Comparison of ENCODE assay signal across 1 cellular context in genomic region chr16:19757762-19758595, GRCh38.
TF ChIP-seq lines count a peak whose summit lies in the region.

No MANE protein-coding gene starts in this region.

TF ChIP-seq in HepG2, 621 proteins besides CTCF, POLR2A, EP300 and RAD21 (continued from another document and continues in another):
- no peak for TF ChIP-seq BCLAF1 (IDR thresholded peaks at IDR 0.05)
- no peak for TF ChIP-seq NFE2 (CRISPR knock-in tag; IDR thresholded peaks at IDR 0.05)
- TF ChIP-seq LBX2 (CRISPR knock-in tag; IDR thresholded peaks at IDR 0.05; ENCODE audit: borderline replicate concordance): no peak
- no peak for TF ChIP-seq ZSCAN5A (CRISPR knock-in tag; IDR thresholded peaks at IDR 0.05; ENCODE audit: borderline replicate concordance)
- no peak for TF ChIP-seq KAT2B (IDR thresholded peaks at IDR 0.05; ENCODE audit: borderline replicate concordance, low read depth, low read length)
- TF ChIP-seq NCOA2 (CRISPR knock-in tag; IDR thresholded peaks at IDR 0.05): peak; percentile 68; the same call in 1 of the 2 replicates
- TF ChIP-seq ZNF775 (CRISPR knock-in tag; IDR thresholded peaks at IDR 0.05; ENCODE audit: borderline replicate concordance): peak; percentile 96
- TF ChIP-seq MAF1 (CRISPR knock-in tag; IDR thresholded peaks at IDR 0.05; ENCODE audit: borderline replicate concordance): no peak
- TF ChIP-seq ARNTL (CRISPR knock-in tag; IDR thresholded peaks at IDR 0.05): no peak
- TF ChIP-seq ZNF672 (CRISPR knock-in tag; IDR thresholded peaks at IDR 0.05): no peak
- TF ChIP-seq SALL2 (CRISPR knock-in tag; IDR thresholded peaks at IDR 0.05): no peak
- TF ChIP-seq ZNF609 (CRISPR knock-in tag; IDR thresholded peaks at IDR 0.05; ENCODE audit: borderline replicate concordance): peak; percentile 39; the same call in 1 of the 2 replicates
- no peak for TF ChIP-seq ZC3H13 (CRISPR knock-in tag; IDR thresholded peaks at IDR 0.05)
- TF ChIP-seq ZNF280B (CRISPR knock-in tag; IDR thresholded peaks at IDR 0.05; ENCODE audit: borderline replicate concordance): no peak
- no peak for TF ChIP-seq ZNF776 (CRISPR knock-in tag; IDR thresholded peaks at IDR 0.05)
- 0 out of 2 replicates have a peak, but pooled peaks have one; percentile 19 for TF ChIP-seq TARDBP (CRISPR knock-in tag; IDR thresholded peaks at IDR 0.05)
- TF ChIP-seq ZSCAN20 (CRISPR knock-in tag; IDR thresholded peaks at IDR 0.05; ENCODE audit: borderline replicate concordance): no peak
- no peak for TF ChIP-seq LCORL (IDR thresholded peaks at IDR 0.05)
- 0 out of 2 replicates have a peak, but pooled peaks have one; percentile 25 for TF ChIP-seq LCORL (CRISPR knock-in tag; IDR thresholded peaks at IDR 0.05)
- no peak for TF ChIP-seq ZNF136 (CRISPR knock-in tag; IDR thresholded peaks at IDR 0.05; ENCODE audit: low read depth)
- TF ChIP-seq SKI (IDR thresholded peaks at IDR 0.05; ENCODE audit: partially characterized antibody): no peak
- TF ChIP-seq MXI1 (IDR thresholded peaks at IDR 0.05; ENCODE audit: borderline replicate concordance, low read depth, low read length): no peak
- no peak for TF ChIP-seq ZSCAN31 (CRISPR knock-in tag; IDR thresholded peaks at IDR 0.05; ENCODE audit: low read depth)
- TF ChIP-seq SNAPC5 (CRISPR knock-in tag; IDR thresholded peaks at IDR 0.05; ENCODE audit: borderline replicate concordance): no peak
- TF ChIP-seq ZNF614 (CRISPR knock-in tag; IDR thresholded peaks at IDR 0.05; ENCODE audit: borderline replicate concordance): no peak
- TF ChIP-seq ZNF224 (CRISPR knock-in tag; IDR thresholded peaks at IDR 0.05): no peak
- peak; percentile 13; the same call in 1 of the 2 replicates for TF ChIP-seq HOMEZ (CRISPR knock-in tag; IDR thresholded peaks at IDR 0.05; ENCODE audit: low read depth)
- no peak for TF ChIP-seq HNRNPL (IDR thresholded peaks at IDR 0.05; ENCODE audit: low read depth, low read length)
- no peak for TF ChIP-seq MTF2 (CRISPR knock-in tag; IDR thresholded peaks at IDR 0.05; ENCODE audit: borderline replicate concordance)
- peak; percentile 37; the same call in 1 of the 2 replicates for TF ChIP-seq DMAP1 (CRISPR knock-in tag; IDR thresholded peaks at IDR 0.05)
- no peak for TF ChIP-seq SMAD3 (CRISPR knock-in tag; IDR thresholded peaks at IDR 0.05)
- no peak for TF ChIP-seq ZNF616 (CRISPR knock-in tag; IDR thresholded peaks at IDR 0.05; ENCODE audit: low read depth)
- no peak for TF ChIP-seq ZKSCAN8 (CRISPR knock-in tag; IDR thresholded peaks at IDR 0.05; ENCODE audit: borderline replicate concordance)
- TF ChIP-seq NCOR1 (IDR thresholded peaks at IDR 0.05; ENCODE audit: borderline replicate concordance, low read length): no peak
- no peak for TF ChIP-seq ZKSCAN1 (IDR thresholded peaks at IDR 0.05; ENCODE audit: low read length)
- TF ChIP-seq IRX3 (CRISPR knock-in tag; IDR thresholded peaks at IDR 0.05; ENCODE audit: borderline replicate concordance, low read depth): no peak
- TF ChIP-seq ZNF432 (CRISPR knock-in tag; IDR thresholded peaks at IDR 0.05; ENCODE audit: borderline replicate concordance): no peak
- TF ChIP-seq TGIF2 (CRISPR knock-in tag; IDR thresholded peaks at IDR 0.05): peak; percentile 73; the same call in 1 of the 2 replicates
- TF ChIP-seq FOSL1 (CRISPR knock-in tag; IDR thresholded peaks at IDR 0.05; ENCODE audit: borderline replicate concordance): no peak
- TF ChIP-seq ZBTB37 (CRISPR knock-in tag; IDR thresholded peaks at IDR 0.05): no peak
- TF ChIP-seq FOXP4 (CRISPR knock-in tag; IDR thresholded peaks at IDR 0.05): peak; percentile 53
- TF ChIP-seq FLYWCH1 (CRISPR knock-in tag; IDR thresholded peaks at IDR 0.05): no peak
- TF ChIP-seq HOXA3 (CRISPR knock-in tag; IDR thresholded peaks at IDR 0.05): 0 out of 2 replicates have a peak, but pooled peaks have one; percentile 16
- TF ChIP-seq XBP1 (CRISPR knock-in tag; IDR thresholded peaks at IDR 0.05): no peak
- TF ChIP-seq GPN1 (CRISPR knock-in tag; IDR thresholded peaks at IDR 0.05; ENCODE audit: borderline replicate concordance): no peak
- peak; percentile 40; the same call in 1 of the 2 replicates for TF ChIP-seq TBX2 (CRISPR knock-in tag; IDR thresholded peaks at IDR 0.05; ENCODE audit: borderline replicate concordance)
- no peak for TF ChIP-seq ZNF281 (CRISPR knock-in tag; IDR thresholded peaks at IDR 0.05; ENCODE audit: borderline replicate concordance)
